ENCODE assay signal across 8 cellular contexts in genomic region chr10:100346351-100346764, GRCh38. TPM values are rescaled to one million over a fixed set of nuclear protein-coding genes. Genes with fewer than 3 reads are reported as not detected.
DNase-seq lines count a peak whose midpoint lies in the region; ATAC-seq and TF ChIP-seq lines count a peak whose summit lies in the region.

No MANE protein-coding gene starts in this region.

- H4K20me1 ChIP-seq in MM.1S (ENCODE audit: insufficient read depth, low read length), result peaks cover 18% of the 10 kb centered on the region; the same call in 1 of the 2 replicates

- H3K4me1 ChIP-seq in MM.1S (ENCODE audit: low read length) (peaks cover 19% of the 10 kb centered on the region), iPS-20b (ENCODE audit: insufficient read depth, low read length) (peaks cover 30% of the 10 kb centered on the region), skeletal muscle tissue (ENCODE audit: control insufficient read depth in 3 of 3, insufficient read depth in 3 of 3, low read length in 3 of 3) (peaks cover 36 to 40% (median 38%) of the 10 kb centered on the region in 3 donors)

- peaks cover 31% of the 10 kb centered on the region for H3K36me3 ChIP-seq in H7 (replicated peaks; ENCODE audit: control insufficient read depth, insufficient read depth, low read length)
- H3K36me3 ChIP-seq in MM.1S (replicated peaks; ENCODE audit: insufficient read depth, low read length), result peaks cover 17% of the 10 kb centered on the region
- H3K36me3 ChIP-seq in brain microvascular endothelial cell (replicated peaks), result peaks cover 31% of the 10 kb centered on the region
- peaks cover 39% of the 10 kb centered on the region for H3K36me3 ChIP-seq in iPS-20b (ENCODE audit: insufficient read depth, low read depth, low read length)
- H3K36me3 ChIP-seq in skeletal muscle tissue (ENCODE audit: control insufficient read depth in 3 of 3, insufficient read depth in 3 of 3, low read length in 3 of 3), result peaks cover 0 to 1% (median 0%) of the 10 kb centered on the region in 3 donors

- DNase-seq in GM10248 (ENCODE audit: extremely low spot score), result peak; percentile 84
- peak; percentile 93 for DNase-seq in H7
- peak; percentile 65 for DNase-seq in MM.1S
- DNase-seq in T1000 (lab: John Stamatoyannopoulos, UW), result peak; percentile 10
- peak; percentile 57 for DNase-seq in brain microvascular endothelial cell

- H3K27ac ChIP-seq in MM.1S (ENCODE audit: low read length) (peak overlapping the region; percentile 20; the same call in 1 of the 2 replicates), brain microvascular endothelial cell (peak overlapping the region; percentile 63), iPS-20b (ENCODE audit: low read length) (peak overlapping the region; percentile 28), skeletal muscle tissue (ENCODE audit: low read depth, low read length) (no peak overlapping the region)

- peak overlapping the region; percentile 58; the same call in 1 of the 2 replicates for H3K9ac ChIP-seq in MM.1S (ENCODE audit: low read length)
- peak overlapping the region; percentile 98; the same call in 1 of the 2 replicates for H3K9ac ChIP-seq in iPS-20b (ENCODE audit: low read depth, low read length)
- H3K9ac ChIP-seq in skeletal muscle tissue (ENCODE audit: low read depth in 1 of 3, low read length in 3 of 3), result peak overlapping the region in 1 of 3 donors; percentile 38

- no peak for ATAC-seq in HG03025 (IDR thresholded peaks at IDR 0.05; ENCODE audit: low FRiP score, unreplicated experiment)

- H3F3A ChIP-seq in MM.1S (ENCODE audit: insufficient read depth, low read length), result no peaks in the 10 kb centered on the region

- H3K4me3 ChIP-seq in H7 (ENCODE audit: insufficient read depth, low read depth, low read length) (peak overlapping the region; percentile 95), MM.1S (ENCODE audit: low read length) (peak overlapping the region; percentile 99), brain microvascular endothelial cell (ENCODE audit: low read depth, low read length) (peak overlapping the region; percentile 95), iPS-20b (ENCODE audit: low read length) (peak overlapping the region; percentile 98), skeletal muscle tissue (ENCODE audit: low read length in 3 of 3) (peak overlapping the region; percentile 69 to 77 (median 71))

- CTCF ChIA-PET in GM10248 (lab: Yijun Ruan, JAX), result interaction anchor here (0.8 to 12.6 kb wide), 8 partner anchors 9 to 173 kb away, joined by 3 to 147 read pairs (median 5); partner anchors contain the start of gene SEC31B

- in situ Hi-C loops in brain microvascular endothelial cell (cut with HindIII; ENCODE audit: low pct_ligation_motif_present, low sequenced_read_pairs), result loop anchor here (25.0 kb wide), 2 partner anchors 91 to 166 kb away; partner anchors contain the start of gene SEC31B

- TF ChIP-seq CTCF in GM10248 (IDR thresholded peaks at IDR 0.05; ENCODE audit: control extremely low read depth, extremely low read depth, low read depth, missing control alignments) (no peak), MM.1S (IDR thresholded peaks at IDR 0.05; ENCODE audit: low read length) (no peak), brain microvascular endothelial cell (IDR thresholded peaks at IDR 0.05; ENCODE audit: low read depth, low read length, missing control alignments) (no peak)

- POLR2A ChIA-PET in GM10248 (lab: Yijun Ruan, JAX), result interaction anchor here (2.3 kb wide), 1 partner anchor 19 kb away, joined by 7 read pairs; no protein-coding TSS in a partner anchor

- H3K9me3 ChIP-seq in MM.1S (replicated peaks; ENCODE audit: insufficient read depth, low read length) (no peaks in the 10 kb centered on the region), iPS-20b (ENCODE audit: insufficient read depth, low read depth, low read length) (no peaks in the 10 kb centered on the region), skeletal muscle tissue (ENCODE audit: control insufficient read depth in 3 of 3, low read length in 3 of 3) (no peaks in the 10 kb centered on the region)

- H3K9me2 ChIP-seq in MM.1S (replicated peaks; ENCODE audit: insufficient read depth, low read length), result no peaks in the 10 kb centered on the region

- peak overlapping the region; percentile 68 for H3K4me2 ChIP-seq in MM.1S (ENCODE audit: low read depth, low read length)

- H3K27me3 ChIP-seq in H7 (ENCODE audit: control insufficient read depth, insufficient read depth, low read length) (no peaks in the 10 kb centered on the region), MM.1S (replicated peaks; ENCODE audit: insufficient read depth, low read length) (no peaks in the 10 kb centered on the region), brain microvascular endothelial cell (replicated peaks) (no peaks in the 10 kb centered on the region), iPS-20b (ENCODE audit: insufficient read depth, low read length) (no peaks in the 10 kb centered on the region), skeletal muscle tissue (ENCODE audit: control insufficient read depth in 3 of 3, insufficient read depth in 3 of 3, low read length in 3 of 3) (peaks cover 0 to 42% (median 35%) of the 10 kb centered on the region in 3 donors)

- H3K79me2 ChIP-seq in MM.1S (ENCODE audit: low read length), result peaks cover 44% of the 10 kb centered on the region

- H2AFZ ChIP-seq in MM.1S (ENCODE audit: low read length), result peak overlapping the region; percentile 37

RNA-seq across cellular contexts. Expression of gene SCD, which starts 0.7 kb away (rescaled TPM):
- 215 and 258 TPM in 2 replicates for total RNA-seq in H7 (2014; rRNA removed; shearing (Covaris generic))
- total RNA-seq in skeletal muscle tissue, result 115 TPM

RNA-seq across cellular contexts. Expression of gene PKD2L1, which starts 16.3 kb away (rescaled TPM):
- not detected in 2 replicates for total RNA-seq in H7 (2014; rRNA removed; shearing (Covaris generic))
- not detected for total RNA-seq in skeletal muscle tissue

RNA-seq across cellular contexts. Expression of gene BLOC1S2, which starts 59.9 kb away (rescaled TPM):
- 42.5 and 45.8 TPM in 2 replicates for total RNA-seq in H7 (2014; rRNA removed; shearing (Covaris generic))
- 9.9 TPM for total RNA-seq in skeletal muscle tissue

Comparison
In these comparisons a context has a peak if more than half of its experiments do, and no peak if none do; other contexts are left out.
1. DNase-seq: peak in every context shown above with its lines; median percentile 93 in H7; 84 in GM10248; 65 in MM.1S; 57 in brain microvascular endothelial cell; 10 in T1000.